In the genomic region with DNA sequence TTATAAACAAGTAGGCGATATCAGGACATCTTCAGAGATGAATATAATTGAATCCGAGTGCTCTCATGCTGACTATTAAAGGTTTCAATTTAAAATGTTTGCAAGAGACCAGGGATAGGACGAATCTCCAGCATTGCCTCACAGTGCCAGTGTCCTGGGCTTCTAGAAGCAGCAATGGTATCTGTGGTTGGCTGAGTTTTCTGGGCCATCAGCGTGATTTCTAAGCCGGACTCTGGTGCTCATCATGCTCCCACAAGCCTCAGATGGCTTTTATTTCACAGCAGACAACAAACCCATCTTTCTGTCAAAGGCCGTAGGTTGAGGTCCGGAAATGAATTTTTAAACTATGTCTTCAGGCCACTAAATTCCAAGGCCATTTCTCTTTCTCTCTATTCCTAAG, we compare ENCODE assay signal across 2 cellular contexts.
TF ChIP-seq lines count a peak whose summit lies in the region.

No MANE protein-coding gene starts in this region.

TF ChIP-seq in liver, 16 proteins besides CTCF, POLR2A, EP300 and RAD21:
- TF ChIP-seq, protein P1, sequence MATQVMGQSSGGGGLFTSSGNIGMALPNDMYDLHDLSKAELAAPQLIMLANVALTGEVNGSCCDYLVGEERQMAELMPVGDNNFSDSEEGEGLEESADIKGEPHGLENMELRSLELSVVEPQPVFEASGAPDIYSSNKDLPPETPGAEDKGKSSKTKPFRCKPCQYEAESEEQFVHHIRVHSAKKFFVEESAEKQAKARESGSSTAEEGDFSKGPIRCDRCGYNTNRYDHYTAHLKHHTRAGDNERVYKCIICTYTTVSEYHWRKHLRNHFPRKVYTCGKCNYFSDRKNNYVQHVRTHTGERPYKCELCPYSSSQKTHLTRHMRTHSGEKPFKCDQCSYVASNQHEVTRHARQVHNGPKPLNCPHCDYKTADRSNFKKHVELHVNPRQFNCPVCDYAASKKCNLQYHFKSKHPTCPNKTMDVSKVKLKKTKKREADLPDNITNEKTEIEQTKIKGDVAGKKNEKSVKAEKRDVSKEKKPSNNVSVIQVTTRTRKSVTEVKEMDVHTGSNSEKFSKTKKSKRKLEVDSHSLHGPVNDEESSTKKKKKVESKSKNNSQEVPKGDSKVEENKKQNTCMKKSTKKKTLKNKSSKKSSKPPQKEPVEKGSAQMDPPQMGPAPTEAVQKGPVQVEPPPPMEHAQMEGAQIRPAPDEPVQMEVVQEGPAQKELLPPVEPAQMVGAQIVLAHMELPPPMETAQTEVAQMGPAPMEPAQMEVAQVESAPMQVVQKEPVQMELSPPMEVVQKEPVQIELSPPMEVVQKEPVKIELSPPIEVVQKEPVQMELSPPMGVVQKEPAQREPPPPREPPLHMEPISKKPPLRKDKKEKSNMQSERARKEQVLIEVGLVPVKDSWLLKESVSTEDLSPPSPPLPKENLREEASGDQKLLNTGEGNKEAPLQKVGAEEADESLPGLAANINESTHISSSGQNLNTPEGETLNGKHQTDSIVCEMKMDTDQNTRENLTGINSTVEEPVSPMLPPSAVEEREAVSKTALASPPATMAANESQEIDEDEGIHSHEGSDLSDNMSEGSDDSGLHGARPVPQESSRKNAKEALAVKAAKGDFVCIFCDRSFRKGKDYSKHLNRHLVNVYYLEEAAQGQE (IDR thresholded peaks at IDR 0.05), result no peak
- TF ChIP-seq, protein P2, sequence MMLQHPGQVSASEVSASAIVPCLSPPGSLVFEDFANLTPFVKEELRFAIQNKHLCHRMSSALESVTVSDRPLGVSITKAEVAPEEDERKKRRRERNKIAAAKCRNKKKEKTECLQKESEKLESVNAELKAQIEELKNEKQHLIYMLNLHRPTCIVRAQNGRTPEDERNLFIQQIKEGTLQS (IDR thresholded peaks at IDR 0.05), result no peak
- TF ChIP-seq, protein P3, sequence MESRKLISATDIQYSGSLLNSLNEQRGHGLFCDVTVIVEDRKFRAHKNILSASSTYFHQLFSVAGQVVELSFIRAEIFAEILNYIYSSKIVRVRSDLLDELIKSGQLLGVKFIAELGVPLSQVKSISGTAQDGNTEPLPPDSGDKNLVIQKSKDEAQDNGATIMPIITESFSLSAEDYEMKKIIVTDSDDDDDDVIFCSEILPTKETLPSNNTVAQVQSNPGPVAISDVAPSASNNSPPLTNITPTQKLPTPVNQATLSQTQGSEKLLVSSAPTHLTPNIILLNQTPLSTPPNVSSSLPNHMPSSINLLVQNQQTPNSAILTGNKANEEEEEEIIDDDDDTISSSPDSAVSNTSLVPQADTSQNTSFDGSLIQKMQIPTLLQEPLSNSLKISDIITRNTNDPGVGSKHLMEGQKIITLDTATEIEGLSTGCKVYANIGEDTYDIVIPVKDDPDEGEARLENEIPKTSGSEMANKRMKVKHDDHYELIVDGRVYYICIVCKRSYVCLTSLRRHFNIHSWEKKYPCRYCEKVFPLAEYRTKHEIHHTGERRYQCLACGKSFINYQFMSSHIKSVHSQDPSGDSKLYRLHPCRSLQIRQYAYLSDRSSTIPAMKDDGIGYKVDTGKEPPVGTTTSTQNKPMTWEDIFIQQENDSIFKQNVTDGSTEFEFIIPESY (IDR thresholded peaks at IDR 0.05), result no peak
- TF ChIP-seq RXRA (IDR thresholded peaks at IDR 0.05) (no peak), HNF4A (conservative IDR thresholded peaks at IDR 0.05) (no peak)

TF ChIP-seq in HepG2, 621 proteins besides CTCF, POLR2A, EP300 and RAD21:
- TF ChIP-seq ZNF563 (CRISPR knock-in tag; IDR thresholded peaks at IDR 0.05), result no peak
- TF ChIP-seq, protein P4, sequence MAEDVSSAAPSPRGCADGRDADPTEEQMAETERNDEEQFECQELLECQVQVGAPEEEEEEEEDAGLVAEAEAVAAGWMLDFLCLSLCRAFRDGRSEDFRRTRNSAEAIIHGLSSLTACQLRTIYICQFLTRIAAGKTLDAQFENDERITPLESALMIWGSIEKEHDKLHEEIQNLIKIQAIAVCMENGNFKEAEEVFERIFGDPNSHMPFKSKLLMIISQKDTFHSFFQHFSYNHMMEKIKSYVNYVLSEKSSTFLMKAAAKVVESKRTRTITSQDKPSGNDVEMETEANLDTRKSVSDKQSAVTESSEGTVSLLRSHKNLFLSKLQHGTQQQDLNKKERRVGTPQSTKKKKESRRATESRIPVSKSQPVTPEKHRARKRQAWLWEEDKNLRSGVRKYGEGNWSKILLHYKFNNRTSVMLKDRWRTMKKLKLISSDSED (CRISPR knock-in tag; IDR thresholded peaks at IDR 0.05), result no peak
- TF ChIP-seq ZNF878 (CRISPR knock-in tag; IDR thresholded peaks at IDR 0.05), result no peak
